ENCODE assay signal across 17 cellular contexts in genomic region chr14:95033851-95034622, GRCh38.
DNase-seq lines count a peak whose midpoint lies in the region; ATAC-seq and TF ChIP-seq lines count a peak whose summit lies in the region.
"Had no signal": no experiment of that assay in that cellular context is flagged by ENCODE, and none has a peak within 500 bp of the region (broad histone marks: within the 10 kb centered on the region; RNA-seq: fewer than 3 reads in every experiment).

No MANE protein-coding gene starts in this region.

- ATAC-seq in HG02759 (IDR thresholded peaks at IDR 0.05; ENCODE audit: unreplicated experiment), result no peak

- H3K27ac ChIP-seq in esophagus muscularis mucosa (replicated peaks in 1 of 4) (no peak overlapping the region), sigmoid colon (no peak overlapping the region)
- H3K27ac ChIP-seq: 22Rv1 had no signal

- H3K4me3 ChIP-seq in esophagus muscularis mucosa (no peak overlapping the region), sigmoid colon (no peak overlapping the region)

- peaks cover 0 to 21% (median 8%) of the 10 kb centered on the region in 4 donors for H3K9me3 ChIP-seq in esophagus muscularis mucosa
- H3K9me3 ChIP-seq in sigmoid colon, result no peaks in the 10 kb centered on the region

- peak; percentile 62 for DNase-seq in DMS79 treated with DMSO at 0.1 percent for 48 hours (lab: John Stamatoyannopoulos, UW)
- no peak for DNase-seq in DMS79 (lab: John Stamatoyannopoulos, UW)
- peak; percentile 38 for DNase-seq in NCI-H1092 (lab: John Stamatoyannopoulos, UW)
- peak; percentile 57 for DNase-seq in esophagus muscularis mucosa (ENCODE audit: extremely low spot score)
- DNase-seq in sigmoid colon, result peak; percentile 40
- DNase-seq in ACHN, result no peak
- no peak for DNase-seq in NAMALWA (ENCODE audit: low spot score)
- DNase-seq: C1 segment of cervical spinal cord; KBM-7; NCI-H2081 treated with DMSO at 0.1 percent for 48 hours; NCI-H345; NK-92 treated with Interleukin-12 subunit alpha and Interleukin-12 subunit beta, amount 100 ng/mL, for 24 hours; OCI-M1; RPMI8226; SIG-M5 had no signal

- 80% methylated on average over 8 of the region's 8 CpGs for WGBS in esophagus muscularis mucosa
- WGBS in sigmoid colon, 2 donors, result 75 to 83% methylated on average over 8 of the region's 8 CpGs

- TF ChIP-seq CTCF in esophagus muscularis mucosa (IDR thresholded peaks at IDR 0.05) (no peak), sigmoid colon (IDR thresholded peaks at IDR 0.05) (no peak)

- intact Hi-C loops in esophagus muscularis mucosa (cut with DNase I) (no loop called here), sigmoid colon (cut with DNase I) (no loop called here)

- TF ChIP-seq EP300 in esophagus muscularis mucosa (IDR thresholded peaks at IDR 0.05), result no peak
- TF ChIP-seq EP300 in sigmoid colon (IDR thresholded peaks at IDR 0.05), result no peak

- H3K4me1 ChIP-seq in esophagus muscularis mucosa (no peaks in the 10 kb centered on the region), sigmoid colon (no peaks in the 10 kb centered on the region)

- no peak for TF ChIP-seq POLR2A in esophagus muscularis mucosa (IDR thresholded peaks at IDR 0.05; ENCODE audit: low read depth)
- TF ChIP-seq POLR2A in sigmoid colon (IDR thresholded peaks at IDR 0.05), result no peak

- in situ Hi-C loops in ACHN (cut with HindIII; ENCODE audit: low pct_ligation_motif_present, low pct_unique_long_range_greater_than_20kb, low sequenced_read_pairs), result no loop called here

- H3K27me3 ChIP-seq in esophagus muscularis mucosa, result no peaks in the 10 kb centered on the region
- no peaks in the 10 kb centered on the region for H3K27me3 ChIP-seq in sigmoid colon

- H3K36me3 ChIP-seq in esophagus muscularis mucosa (no peaks in the 10 kb centered on the region), sigmoid colon (no peaks in the 10 kb centered on the region)

Comparison
In these comparisons a context has a peak if more than half of its experiments do, and no peak if none do; other contexts are left out.
1. DNase-seq: peak in DMS79 treated with DMSO at 0.1 percent for 48 hours (single experiment), NCI-H1092 (single experiment), esophagus muscularis mucosa (single experiment) and sigmoid colon (single experiment); none in DMS79 (single experiment), ACHN (single experiment) and NAMALWA (single experiment).